Comparison of ENCODE assay signal across 10 cellular contexts in genomic region chr7:107505997-107506682, GRCh38. TPM values are rescaled to one million over a fixed set of nuclear protein-coding genes. Genes with fewer than 3 reads are reported as not detected.
DNase-seq lines count a peak whose midpoint lies in the region; ATAC-seq and TF ChIP-seq lines count a peak whose summit lies in the region.
"Had no signal": no experiment of that assay in that cellular context is flagged by ENCODE, and none has a peak within 500 bp of the region (broad histone marks: within the 10 kb centered on the region; RNA-seq: fewer than 3 reads in every experiment).

No MANE protein-coding gene starts in this region.

- DNase-seq in stimulated activated naive CD8-positive, alpha-beta T cell treated with anti-CD3 and anti-CD28 coated beads, Interleukin-15, amount 100 ng/mL, for 72 hours = no peak
- DNase-seq in stimulated activated naive CD8-positive, alpha-beta T cell treated with anti-CD3 and anti-CD28 coated beads, Interleukin-15, Interleukin-2, amounts not matched to agents 100 U/mL and 50 U/mL, for 24 hours = no peak
- peak; percentile 85 for DNase-seq in RPMI8226
- DNase-seq in left ventricle myocardium superior = no peak
- DNase-seq in SK-N-DZ (ENCODE audit: low spot score) = no peak
- no peak for DNase-seq in progenitor cell of endocrine pancreas (ENCODE audit: low spot score, unreplicated experiment)
- DNase-seq: activated naive CD4-positive, alpha-beta T cell treated with anti-CD3 and anti-CD28 coated beads, Interleukin-2, amount 50 U/mL, for 16 hours had no signal

- intact Hi-C loops in left ventricle myocardium superior (cut with micrococcal nuclease) = no loop called here

- H3K27me3 Mint-ChIP-seq in stimulated activated naive CD8-positive, alpha-beta T cell treated with anti-CD3 and anti-CD28 coated beads, Interleukin-15, amount 100 ng/mL, for 72 hours = no peaks in the 10 kb centered on the region
- no peaks in the 10 kb centered on the region for H3K27me3 Mint-ChIP-seq in progenitor cell of endocrine pancreas

- no peak for TF ChIP-seq CTCF in progenitor cell of endocrine pancreas (IDR thresholded peaks at IDR 0.05; ENCODE audit: unreplicated experiment)

- H3K9me3 Mint-ChIP-seq in stimulated activated naive CD8-positive, alpha-beta T cell treated with anti-CD3 and anti-CD28 coated beads, Interleukin-15, amount 100 ng/mL, for 72 hours = peaks cover 0 to 19% of the 10 kb centered on the region in 2 donors
- peaks cover 23% of the 10 kb centered on the region for H3K9me3 Mint-ChIP-seq in progenitor cell of endocrine pancreas (ENCODE audit: low read depth)

- peak; percentile 52 for ATAC-seq in stimulated activated naive CD8-positive, alpha-beta T cell treated with anti-CD3 and anti-CD28 coated beads, Interleukin-15, amount 100 ng/mL, for 72 hours
- ATAC-seq in stimulated activated naive CD8-positive, alpha-beta T cell treated with anti-CD3 and anti-CD28 coated beads, Interleukin-15, Interleukin-2, amounts not matched to agents 100 U/mL and 50 U/mL, for 24 hours = no peak
- ATAC-seq in left ventricle myocardium superior (peak; percentile 66), HG03045 (IDR thresholded peaks at IDR 0.05; ENCODE audit: unreplicated experiment) (no peak), HG03439 (IDR thresholded peaks at IDR 0.05; ENCODE audit: unreplicated experiment) (no peak)

- H3K4me1 Mint-ChIP-seq in stimulated activated naive CD8-positive, alpha-beta T cell treated with anti-CD3 and anti-CD28 coated beads, Interleukin-15, amount 100 ng/mL, for 72 hours = peaks cover 41% of the 10 kb centered on the region
- H3K4me1 Mint-ChIP-seq in progenitor cell of endocrine pancreas (ENCODE audit: low read depth) = peaks cover 2% of the 10 kb centered on the region

- H3K4me3 Mint-ChIP-seq in stimulated activated naive CD8-positive, alpha-beta T cell treated with anti-CD3 and anti-CD28 coated beads, Interleukin-15, amount 100 ng/mL, for 72 hours = no peak overlapping the region
- H3K4me3 Mint-ChIP-seq in progenitor cell of endocrine pancreas (ENCODE audit: low read depth) = no peak overlapping the region

- H3K36me3 Mint-ChIP-seq in progenitor cell of endocrine pancreas (ENCODE audit: insufficient read depth) = peaks cover 34% of the 10 kb centered on the region

- H3K27ac Mint-ChIP-seq in stimulated activated naive CD8-positive, alpha-beta T cell treated with anti-CD3 and anti-CD28 coated beads, Interleukin-15, amount 100 ng/mL, for 72 hours = peak overlapping the region in 1 of 2 donors; percentile 61
- no peak overlapping the region for H3K27ac Mint-ChIP-seq in progenitor cell of endocrine pancreas

RNA-seq across cellular contexts. Expression of gene GPR22, which starts 36.3 kb away (rescaled TPM):
- total RNA-seq in left ventricle myocardium superior (54.4 TPM), progenitor cell of endocrine pancreas (not detected in 2 replicates)
- 0.24 and 0.90 TPM in 2 replicates for polyA plus RNA-seq in SK-N-DZ (2014; cell fraction: cytosol; rRNA removed)
- 0.19 and 0.77 TPM in 2 replicates for polyA plus RNA-seq in SK-N-DZ (2014; cell fraction: nucleus; rRNA removed)
- polyA plus RNA-seq: BJ had no signal

RNA-seq across cellular contexts. Expression of gene COG5, which starts 57.6 kb away (rescaled TPM):
- total RNA-seq in left ventricle myocardium superior (54.0 TPM), progenitor cell of endocrine pancreas (49.0 and 49.5 TPM in 2 replicates)
- 20.9 and 33.2 TPM in 2 replicates for polyA plus RNA-seq in SK-N-DZ (2014; cell fraction: cytosol; rRNA removed)
- 17.4 and 18.2 TPM in 2 replicates for polyA plus RNA-seq in SK-N-DZ (2014; cell fraction: nucleus; rRNA removed)

RNA-seq across cellular contexts. Expression of gene DUS4L, which starts 57.6 kb away (rescaled TPM):
- total RNA-seq in left ventricle myocardium superior = 6.6 TPM
- polyA plus RNA-seq in SK-N-DZ (2014; cell fraction: cytosol; rRNA removed) = 19.6 and 20.0 TPM in 2 replicates
- polyA plus RNA-seq in SK-N-DZ (2014; cell fraction: nucleus; rRNA removed) = 20.9 and 28.7 TPM in 2 replicates
- total RNA-seq in progenitor cell of endocrine pancreas = 11.4 and 16.8 TPM in 2 replicates

Comparison
In these comparisons a context has a peak if more than half of its experiments do, and no peak if none do; other contexts are left out.
1. ATAC-seq: peak in stimulated activated naive CD8-positive, alpha-beta T cell treated with anti-CD3 and anti-CD28 coated beads, Interleukin-15, amount 100 ng/mL, for 72 hours (single experiment) and left ventricle myocardium superior (single experiment); none in stimulated activated naive CD8-positive, alpha-beta T cell treated with anti-CD3 and anti-CD28 coated beads, Interleukin-15, Interleukin-2, amounts not matched to agents 100 U/mL and 50 U/mL, for 24 hours (single experiment), HG03045 (single experiment) and HG03439 (single experiment).
2. RNA of gene GPR22, which starts 36.3 kb away (total RNA-seq): 54.4 TPM in left ventricle myocardium superior (single experiment); not detected in progenitor cell of endocrine pancreas; every median in the first group is over 10 times any median in the second.